ENCODE assay signal across 19 cellular contexts in genomic region chr13:29888306-29888705, GRCh38. TPM values are rescaled to one million over a fixed set of nuclear protein-coding genes. Genes with fewer than 3 reads are reported as not detected.
A peak's percentile ranks its signal among the peaks of the same experiment; 100 is the strongest.
DNase-seq lines count a peak whose midpoint lies in the region; ATAC-seq and TF ChIP-seq lines count a peak whose summit lies in the region.
"Had no signal": no experiment of that assay in that cellular context is flagged by ENCODE, and none has a peak within 500 bp of the region (broad histone marks: within the 10 kb centered on the region; RNA-seq: fewer than 3 reads in every experiment).

No MANE protein-coding gene starts in this region.

- no peak overlapping the region for H3K27ac ChIP-seq in RWPE1
- H3K27ac ChIP-seq: KMS-11, parathyroid adenoma had no signal

- H3K4me1 Mint-ChIP-seq in WTC11 = peaks cover 52% of the 10 kb centered on the region
- H3K4me1 Mint-ChIP-seq in T-helper 17 cell = peaks cover 8% of the 10 kb centered on the region

- TF ChIP-seq CTCF in WTC11 (IDR thresholded peaks at IDR 0.05) (no peak), fibroblast of villous mesenchyme (IDR thresholded peaks at IDR 0.05; ENCODE audit: insufficient read depth, low read depth, low read length) (no peak), RWPE1 (conservative IDR thresholded peaks at IDR 0.05; ENCODE audit: low read depth) (no peak)

- POLR2A ChIA-PET in WTC11 (lab: Charles Lee) (no interaction called here), RWPE1 (lab: Yijun Ruan, JAX; ENCODE audit: low non-redundant PET) (no interaction called here)

- H3K4me3 Mint-ChIP-seq in WTC11 (no peak overlapping the region), T-helper 17 cell (no peak overlapping the region)
- H3K4me3 Mint-ChIP-seq: activated naive CD8-positive, alpha-beta T cell; activated T-cell treated with anti-CD3 and anti-CD28 coated beads, Interleukin-2, amount 50 U/mL, for 4 hours; CD8-positive, alpha-beta T cell had no signal

- DNase-seq in NCI-H510A treated with DMSO at 0.1 percent for 48 hours (lab: John Stamatoyannopoulos, UW) (peak; percentile 43), NCI-H510A (lab: John Stamatoyannopoulos, UW) (no peak), WTC11 (ENCODE audit: low spot score) (no peak), fibroblast of villous mesenchyme (ENCODE audit: low read depth) (peak; percentile 59), superior temporal gyrus (ENCODE audit: extremely low spot score) (peak; percentile 24), RWPE1 (ENCODE audit: low spot score) (no peak), NCI-H1092 treated with DMSO at 0.1 percent for 48 hours (lab: John Stamatoyannopoulos, UW) (no peak), T-helper 17 cell (no peak)
- DNase-seq: activated CD4-positive, alpha-beta T cell treated with anti-CD3 and anti-CD28 coated beads, Interleukin-2, amount 50 U/mL, for 48 hours; activated T-cell treated with anti-CD3 and anti-CD28 coated beads, Interleukin-2, amount 50 U/mL, for 4 hours; CD8-positive, alpha-beta T cell; NCI-H1694 treated with DMSO at 0.1 percent for 48 hours; NCI-H524 treated with DMSO at 0.1 percent for 48 hours; small intestine; SW 1271 had no signal

- H3K9me3 Mint-ChIP-seq in WTC11 = no peaks in the 10 kb centered on the region
- H3K9me3 Mint-ChIP-seq: activated T-cell treated with anti-CD3 and anti-CD28 coated beads, Interleukin-2, amount 50 U/mL, for 4 hours; CD8-positive, alpha-beta T cell had no signal

- H3K27ac Mint-ChIP-seq in WTC11 (peak overlapping the region; percentile 1; the same call in 1 of the 2 replicates), T-helper 17 cell (no peak overlapping the region)
- H3K27ac Mint-ChIP-seq: activated naive CD8-positive, alpha-beta T cell; CD8-positive, alpha-beta T cell had no signal

- H3K9me3 ChIP-seq in T-helper 17 cell (ENCODE audit: control insufficient read depth, low read length, poor library complexity, severe bottlenecking) = no peaks in the 10 kb centered on the region

- H3K27me3 Mint-ChIP-seq in WTC11 (ENCODE audit: low read depth) = no peaks in the 10 kb centered on the region
- H3K27me3 Mint-ChIP-seq in T-helper 17 cell = no peaks in the 10 kb centered on the region
- H3K27me3 Mint-ChIP-seq: activated naive CD8-positive, alpha-beta T cell had no signal

- H3K4me3 ChIP-seq in fibroblast of villous mesenchyme (ENCODE audit: low read depth, low read length) = no peak overlapping the region

- H3K36me3 Mint-ChIP-seq in WTC11 (no peaks in the 10 kb centered on the region), T-helper 17 cell (ENCODE audit: low read depth) (no peaks in the 10 kb centered on the region)
- H3K36me3 Mint-ChIP-seq: activated naive CD8-positive, alpha-beta T cell; CD8-positive, alpha-beta T cell had no signal

- ATAC-seq in WTC11 = no peak
- ATAC-seq in T-helper 17 cell = no peak
- ATAC-seq: activated T-cell treated with anti-CD3 and anti-CD28 coated beads, Interleukin-2, amount 50 U/mL, for 4 hours; CD8-positive, alpha-beta T cell; Panc1 had no signal

- CTCF ChIA-PET in WTC11 (lab: Charles Lee) (no interaction called here), RWPE1 (lab: Yijun Ruan, JAX) (interaction anchor here (0.5 kb wide), 1 partner anchor 58 kb away, joined by 3 read pairs; no protein-coding TSS in a partner anchor)

TF ChIP-seq in WTC11, 78 proteins besides CTCF, POLR2A, EP300 and RAD21 (continues in another document):
- TF ChIP-seq ZNF263 (CRISPR knock-in tag; IDR thresholded peaks at IDR 0.05; ENCODE audit: low read depth) = no peak
- no peak for TF ChIP-seq MLX (CRISPR knock-in tag; IDR thresholded peaks at IDR 0.05)
- no peak for TF ChIP-seq IRF2 (CRISPR knock-in tag; IDR thresholded peaks at IDR 0.05; ENCODE audit: borderline replicate concordance, low read depth)
- no peak for TF ChIP-seq NR3C1 (CRISPR knock-in tag; conservative IDR thresholded peaks at IDR 0.05; ENCODE audit: low read depth)
- no peak for TF ChIP-seq ZNF121 (CRISPR knock-in tag; IDR thresholded peaks at IDR 0.05)
- TF ChIP-seq ATF3 (CRISPR knock-in tag; conservative IDR thresholded peaks at IDR 0.05) = no peak
- no peak for TF ChIP-seq NFE2L1 (CRISPR knock-in tag; IDR thresholded peaks at IDR 0.05)
- TF ChIP-seq MYBL2 (CRISPR knock-in tag; IDR thresholded peaks at IDR 0.05) = no peak
- no peak for TF ChIP-seq TCF7 (CRISPR knock-in tag; IDR thresholded peaks at IDR 0.05; ENCODE audit: low read depth)
- no peak for TF ChIP-seq E2F5 (CRISPR knock-in tag; IDR thresholded peaks at IDR 0.05)
- no peak for TF ChIP-seq RORB (CRISPR knock-in tag; IDR thresholded peaks at IDR 0.05)
- no peak for TF ChIP-seq NR2C2 (CRISPR knock-in tag; IDR thresholded peaks at IDR 0.05)
- TF ChIP-seq ZBTB43 (CRISPR knock-in tag; IDR thresholded peaks at IDR 0.05) = no peak
- TF ChIP-seq AFF4 (CRISPR knock-in tag; IDR thresholded peaks at IDR 0.05; ENCODE audit: borderline replicate concordance) = no peak
- TF ChIP-seq TEAD4 (CRISPR knock-in tag; IDR thresholded peaks at IDR 0.05) = no peak
- TF ChIP-seq ZNF138 (CRISPR knock-in tag; conservative IDR thresholded peaks at IDR 0.05) = no peak
- TF ChIP-seq TEAD1 (CRISPR knock-in tag; IDR thresholded peaks at IDR 0.05) = no peak

RNA-seq across cellular contexts. Expression of gene UBL3, which starts 37.9 kb away (rescaled TPM):
- total RNA-seq in WTC11 (2021) = 12.8 to 15.5 TPM (median 13.5 TPM) in 3 replicates
- 29.0 and 44.9 TPM in 2 replicates for total RNA-seq in fibroblast of villous mesenchyme
- total RNA-seq in T-helper 17 cell = 10 to 100 TPM; 33.6 to 44.5 TPM

Comparison
In these comparisons a context has a peak if more than half of its experiments do, and no peak if none do; other contexts are left out.
1. DNase-seq: peak in NCI-H510A treated with DMSO at 0.1 percent for 48 hours (single experiment), fibroblast of villous mesenchyme (single experiment) and superior temporal gyrus (single experiment); none in NCI-H510A (single experiment), WTC11 (single experiment), RWPE1 (single experiment), NCI-H1092 treated with DMSO at 0.1 percent for 48 hours (single experiment) and T-helper 17 cell (0 of 3).